29 cellular contexts compared by ENCODE assay signal in the genomic region with DNA sequence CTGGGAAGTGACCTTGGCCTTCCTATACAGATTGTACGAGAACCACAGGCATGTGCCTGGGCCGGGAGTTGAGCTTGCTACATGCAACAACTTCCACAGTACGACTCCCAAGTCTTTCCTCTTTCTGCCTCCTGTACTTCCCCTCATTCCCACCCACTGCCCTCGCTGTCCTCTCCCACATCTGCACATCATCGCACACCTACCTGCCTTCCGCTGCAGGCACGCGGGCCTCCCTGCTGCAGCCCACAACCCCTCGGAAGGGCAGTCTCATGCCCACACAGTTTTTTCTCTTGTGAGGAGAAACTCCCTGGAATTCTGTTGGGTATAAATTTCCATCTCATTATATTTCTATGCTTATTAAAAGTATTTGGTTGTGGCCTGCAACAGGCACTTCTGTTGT.
"Had no signal": no experiment of that assay in that cellular context is flagged by ENCODE, and none has a peak within 500 bp of the region (broad histone marks: within the 10 kb centered on the region; RNA-seq: fewer than 3 reads in every experiment).

No MANE protein-coding gene starts in this region.

- H3K4me1 ChIP-seq: esophagus squamous epithelium, heart right ventricle, left lung, parathyroid adenoma, suprapubic skin, transverse colon, vagina had no signal

- H2AFZ ChIP-seq: parathyroid adenoma had no signal

- H3K4me3 ChIP-seq: coronary artery, esophagus squamous epithelium, heart right ventricle, left lung, smooth muscle cell, suprapubic skin, transverse colon, vagina had no signal

- H3K27me3 ChIP-seq: esophagus squamous epithelium, heart right ventricle, left lung, suprapubic skin, transverse colon, vagina had no signal

- H3K27me3 Mint-ChIP-seq: naive thymus-derived CD8-positive, alpha-beta T cell; progenitor cell of endocrine pancreas; stimulated activated naive CD8-positive, alpha-beta T cell treated with anti-CD3 and anti-CD28 coated beads, Interleukin-15, amount 100 ng/mL, for 72 hours had no signal

- FAIRE-seq: endothelial cell of umbilical vein, islet of Langerhans had no signal

- DNase-seq: dermis blood vessel endothelial cell; effector memory CD4-positive, alpha-beta T cell; erythroblast; esophagus squamous epithelium; foreskin melanocyte; glutamatergic neuron; heart right ventricle; hippocampal formation; left cardiac atrium; mesenchymal stem cell; midbrain; naive thymus-derived CD8-positive, alpha-beta T cell; stimulated activated CD4-positive, alpha-beta T cell treated with anti-CD3 and anti-CD28 coated beads, Interleukin-12 subunit alpha, Interleukin-12 subunit beta, amount 100 ng/mL, for 4 hours; stimulated activated CD4-positive, alpha-beta T cell treated with anti-CD3 and anti-CD28 coated beads, Interleukin-1b, Interleukin-23, amount 100 ng/mL, for 48 hours; stimulated activated CD4-positive, alpha-beta T cell treated with anti-CD3 and anti-CD28 coated beads, Interleukin-4, amount 100 ng/mL, for 1 hour; stimulated activated CD8-positive, alpha-beta memory T cell treated with anti-CD3 and anti-CD28 coated beads, Interleukin-4, amount 100 ng/mL, for 48 hours; stimulated activated naive CD4-positive, alpha-beta T cell; stimulated activated naive CD8-positive, alpha-beta T cell treated with anti-CD3 and anti-CD28 coated beads, Interleukin-15, amount 100 ng/mL, for 72 hours; transverse colon had no signal

- H3K4me1 Mint-ChIP-seq: naive thymus-derived CD8-positive, alpha-beta T cell; stimulated activated naive CD8-positive, alpha-beta T cell treated with anti-CD3 and anti-CD28 coated beads, Interleukin-15, amount 100 ng/mL, for 72 hours had no signal

- H3K79me2 ChIP-seq: parathyroid adenoma had no signal

- H3K27ac Mint-ChIP-seq: naive thymus-derived CD8-positive, alpha-beta T cell; progenitor cell of endocrine pancreas; stimulated activated naive CD8-positive, alpha-beta T cell treated with anti-CD3 and anti-CD28 coated beads, Interleukin-15, amount 100 ng/mL, for 72 hours had no signal

- H3K4me3 Mint-ChIP-seq: naive thymus-derived CD8-positive, alpha-beta T cell; stimulated activated naive CD8-positive, alpha-beta T cell treated with anti-CD3 and anti-CD28 coated beads, Interleukin-15, amount 100 ng/mL, for 72 hours had no signal

- ATAC-seq: heart right ventricle; left cardiac atrium; left lung; naive thymus-derived CD8-positive, alpha-beta T cell; sciatic nerve; stimulated activated naive CD8-positive, alpha-beta T cell treated with anti-CD3 and anti-CD28 coated beads, Interleukin-15, amount 100 ng/mL, for 72 hours had no signal

- H3K9ac ChIP-seq: parathyroid adenoma had no signal

- H3K4me2 ChIP-seq: smooth muscle cell had no signal

- H3K27ac ChIP-seq: coronary artery, esophagus squamous epithelium, heart right ventricle, left lung, parathyroid adenoma, suprapubic skin, transverse colon, vagina had no signal

- H3K36me3 ChIP-seq: esophagus squamous epithelium, heart right ventricle, left lung, suprapubic skin, transverse colon, vagina had no signal

- H3K9me3 ChIP-seq: esophagus squamous epithelium, suprapubic skin, transverse colon, vagina had no signal
